Comparison of ENCODE assay signal across 1 cellular context in genomic region chr3:183244981-183245476, GRCh38.
TF ChIP-seq lines count a peak whose summit lies in the region.

No MANE protein-coding gene starts in this region.

TF ChIP-seq in H1, 55 proteins besides CTCF, POLR2A, EP300 and RAD21 (continued from another document):
- TF ChIP-seq GTF2F1 (IDR thresholded peaks at IDR 0.05; ENCODE audit: borderline replicate concordance, low read depth, low read length) (no peak), TCF12 (IDR thresholded peaks at IDR 0.05; ENCODE audit: low read depth, low read length) (no peak), RFX5 (IDR thresholded peaks at IDR 0.05; ENCODE audit: borderline replicate concordance, low read depth, low read length) (no peak), PHF8 (conservative IDR thresholded peaks at IDR 0.05; ENCODE audit: low read depth, low read length) (no peak), CHD2 (IDR thresholded peaks at IDR 0.05; ENCODE audit: low read length) (no peak), RXRA (IDR thresholded peaks at IDR 0.05; ENCODE audit: insufficient read depth, low read depth, low read length) (no peak), KDM1A (IDR thresholded peaks at IDR 0.05; ENCODE audit: borderline replicate concordance, low read length) (no peak)
